ENCODE assay signal across 22 cellular contexts in genomic region chr19:38090561-38090960, GRCh38.
DNase-seq lines count a peak whose midpoint lies in the region; ATAC-seq lines count a peak whose summit lies in the region.
"Had no signal": no experiment of that assay in that cellular context is flagged by ENCODE, and none has a peak within 500 bp of the region (broad histone marks: within the 10 kb centered on the region; RNA-seq: fewer than 3 reads in every experiment).

No MANE protein-coding gene starts in this region.

- H3K4me1 Mint-ChIP-seq in central memory CD8-positive, alpha-beta T cell = peaks cover 6% of the 10 kb centered on the region

- no peak for ATAC-seq in central memory CD8-positive, alpha-beta T cell (replicated peaks; ENCODE audit: extremely low read depth, poor library complexity, severe bottlenecking)
- no peak for ATAC-seq in HG03432 (IDR thresholded peaks at IDR 0.05; ENCODE audit: unreplicated experiment)
- ATAC-seq: activated CD8-positive, alpha-beta T cell treated with anti-CD3 and anti-CD28 coated beads, Interleukin-2, amount 10 ng/mL, durations not matched to agents 7 days and 5 days had no signal

- peaks cover 5% of the 10 kb centered on the region for H3K36me3 Mint-ChIP-seq in central memory CD8-positive, alpha-beta T cell (ENCODE audit: insufficient read depth)

- peak overlapping the region; percentile 22 for H3K27ac Mint-ChIP-seq in central memory CD8-positive, alpha-beta T cell (ENCODE audit: low read depth)
- H3K27ac Mint-ChIP-seq: activated CD8-positive, alpha-beta T cell treated with anti-CD3 and anti-CD28 coated beads, Interleukin-2, amount 10 ng/mL, durations not matched to agents 7 days and 5 days; endodermal cell; T-helper 1 cell treated with Interleukin-12 subunit alpha and Interleukin-12 subunit beta and Interleukin-4 antibody, amounts not matched to agents 30 μg/mL and 1 μg/mL, for 36 hours had no signal

- DNase-seq in NCI-H2196 (lab: John Stamatoyannopoulos, UW; ENCODE audit: unreplicated experiment) = peak; percentile 49
- DNase-seq in NCI-H2196 treated with DMSO at 0.1 percent for 48 hours (lab: John Stamatoyannopoulos, UW; ENCODE audit: unreplicated experiment) = no peak
- DNase-seq in central memory CD8-positive, alpha-beta T cell (ENCODE audit: low spot score in 2 of 2) = no peak
- DNase-seq in middle frontal gyrus (ENCODE audit: extremely low spot score, low spot score) = peak; percentile 16
- peak in 40 of 49 donors; percentile 4 to 74 (median 33) for DNase-seq in substantia nigra (lab: John Stamatoyannopoulos, UW)
- no peak for DNase-seq in NCI-H226
- no peak for DNase-seq in NCI-H510A (lab: John Stamatoyannopoulos, UW)
- DNase-seq: activated CD8-positive, alpha-beta T cell treated with anti-CD3 and anti-CD28 coated beads, Interleukin-2, amount 10 ng/mL, durations not matched to agents 7 days and 5 days; CD4-positive, alpha-beta memory T cell; DND-41; endodermal cell; H9; kidney glomerular epithelial cell; NCI-H1417 treated with DMSO at 0.1 percent for 48 hours; NCI-H345; SIG-M5; WERI-Rb-1 had no signal

- no peaks in the 10 kb centered on the region for H3K27me3 Mint-ChIP-seq in central memory CD8-positive, alpha-beta T cell
- H3K27me3 Mint-ChIP-seq: CD4-positive, alpha-beta memory T cell had no signal

- H3K4me3 Mint-ChIP-seq in central memory CD8-positive, alpha-beta T cell = no peak overlapping the region
- H3K4me3 Mint-ChIP-seq: activated CD8-positive, alpha-beta T cell treated with anti-CD3 and anti-CD28 coated beads, Interleukin-2, amount 10 ng/mL, durations not matched to agents 7 days and 5 days; CD4-positive, alpha-beta memory T cell; endodermal cell; H9; T-helper 1 cell treated with Interleukin-12 subunit alpha and Interleukin-12 subunit beta and Interleukin-4 antibody, amounts not matched to agents 30 μg/mL and 1 μg/mL, for 36 hours had no signal

- no peaks in the 10 kb centered on the region for H3K9me3 Mint-ChIP-seq in central memory CD8-positive, alpha-beta T cell
- H3K9me3 Mint-ChIP-seq: CD4-positive, alpha-beta memory T cell; endodermal cell; H9; T-helper 1 cell treated with Interleukin-12 subunit alpha and Interleukin-12 subunit beta and Interleukin-4 antibody, amounts not matched to agents 30 μg/mL and 1 μg/mL, for 36 hours had no signal

- no peak overlapping the region for H3K27ac ChIP-seq in substantia nigra (ENCODE audit: low read depth, low read length, poor library complexity, severe bottlenecking)
- H3K27ac ChIP-seq: cardiac muscle cell, KMS-11, tibial nerve, WERI-Rb-1 had no signal

Comparison
In these comparisons a context has a peak if more than half of its experiments do, and no peak if none do; other contexts are left out.
1. DNase-seq: peak in NCI-H2196 (single experiment), middle frontal gyrus (single experiment) and substantia nigra (40 of 49); none in NCI-H2196 treated with DMSO at 0.1 percent for 48 hours (single experiment), central memory CD8-positive, alpha-beta T cell (0 of 2), NCI-H226 (single experiment) and NCI-H510A (single experiment).